ENCODE assay signal across 11 cellular contexts in genomic region chr2:20596193-20596972, GRCh38. TPM values are rescaled to one million over a fixed set of nuclear protein-coding genes. Genes with fewer than 3 reads are reported as not detected.
DNase-seq lines count a peak whose midpoint lies in the region; ATAC-seq and TF ChIP-seq lines count a peak whose summit lies in the region.
"Had no signal": no experiment of that assay in that cellular context is flagged by ENCODE, and none has a peak within 500 bp of the region (broad histone marks: within the 10 kb centered on the region; RNA-seq: fewer than 3 reads in every experiment).

No MANE protein-coding gene starts in this region.

- H3K27ac ChIP-seq in upper lobe of right lung: peak overlapping the region; percentile 87

- H3K4me3 Mint-ChIP-seq in T-helper 1 cell treated with Interleukin-12 subunit alpha and Interleukin-12 subunit beta and Interleukin-4 antibody, amounts not matched to agents 30 μg/mL and 1 μg/mL, for 36 hours: no peak overlapping the region

- peak; percentile 20 for DNase-seq in Right ventricle myocardium inferior (ENCODE audit: missing footprints)
- DNase-seq in left cardiac atrium: no peak
- peak; percentile 34 for DNase-seq in left lobe of liver (ENCODE audit: low spot score)
- no peak for DNase-seq in upper lobe of right lung
- DNase-seq in UCSD-AML1 (lab: John Stamatoyannopoulos, UW; ENCODE audit: unreplicated experiment): no peak
- DNase-seq in NCI-H1436 treated with DMSO at 0.1 percent for 48 hours (lab: John Stamatoyannopoulos, UW): no peak
- DNase-seq: central memory CD4-positive, alpha-beta T cell; DND-41; NCI-H1105 had no signal

- H3K27ac Mint-ChIP-seq in T-helper 1 cell treated with Interleukin-12 subunit alpha and Interleukin-12 subunit beta and Interleukin-4 antibody, amounts not matched to agents 30 μg/mL and 1 μg/mL, for 36 hours: peak overlapping the region; percentile 68

- peaks cover 75% of the 10 kb centered on the region for H3K4me1 ChIP-seq in upper lobe of right lung

- intact Hi-C loops in Right ventricle myocardium inferior (cut with DNase I) (loop anchor here (2.0 to 5.0 kb wide), 2 partner anchors 20 to 69 kb away; no protein-coding TSS in a partner anchor), left cardiac atrium (cut with DNase I) (no loop called here), upper lobe of right lung (cut with DNase I) (no loop called here)

- no peaks in the 10 kb centered on the region for H3K36me3 ChIP-seq in upper lobe of right lung

- H3K4me3 ChIP-seq in upper lobe of right lung: no peak overlapping the region

- H3K9me3 Mint-ChIP-seq in T-helper 1 cell treated with Interleukin-12 subunit alpha and Interleukin-12 subunit beta and Interleukin-4 antibody, amounts not matched to agents 30 μg/mL and 1 μg/mL, for 36 hours: no peaks in the 10 kb centered on the region

- TF ChIP-seq CTCF in upper lobe of right lung (IDR thresholded peaks at IDR 0.05): no peak

- no peaks in the 10 kb centered on the region for H3K36me3 Mint-ChIP-seq in T-helper 1 cell treated with Interleukin-12 subunit alpha and Interleukin-12 subunit beta and Interleukin-4 antibody, amounts not matched to agents 30 μg/mL and 1 μg/mL, for 36 hours (ENCODE audit: low read depth)

- peaks cover 12% of the 10 kb centered on the region for H3K4me1 Mint-ChIP-seq in T-helper 1 cell treated with Interleukin-12 subunit alpha and Interleukin-12 subunit beta and Interleukin-4 antibody, amounts not matched to agents 30 μg/mL and 1 μg/mL, for 36 hours (ENCODE audit: low read depth)

- H3K27me3 Mint-ChIP-seq in T-helper 1 cell treated with Interleukin-12 subunit alpha and Interleukin-12 subunit beta and Interleukin-4 antibody, amounts not matched to agents 30 μg/mL and 1 μg/mL, for 36 hours (ENCODE audit: low read depth): no peaks in the 10 kb centered on the region

- no peaks in the 10 kb centered on the region for H3K9me3 ChIP-seq in upper lobe of right lung

- ATAC-seq in Right ventricle myocardium inferior (no peak), left cardiac atrium (no peak), left lobe of liver (no peak), upper lobe of right lung (no peak), GM18873 (IDR thresholded peaks at IDR 0.05; ENCODE audit: low FRiP score, unreplicated experiment) (no peak)

- no peaks in the 10 kb centered on the region for H3K27me3 ChIP-seq in upper lobe of right lung

RNA-seq across cellular contexts. Expression of gene HS1BP3, which starts 54.5 kb away (rescaled TPM):
- total RNA-seq in Right ventricle myocardium inferior (20.1 TPM), left cardiac atrium (10 to 100 TPM; 19.8 to 21.4 TPM), left lobe of liver (20.1 TPM), upper lobe of right lung (35.8 TPM)

Comparison
In these comparisons a context has a peak if more than half of its experiments do, and no peak if none do; other contexts are left out.
1. DNase-seq: peak in Right ventricle myocardium inferior (single experiment) and left lobe of liver (single experiment); none in left cardiac atrium (single experiment), upper lobe of right lung (single experiment), UCSD-AML1 (single experiment) and NCI-H1436 treated with DMSO at 0.1 percent for 48 hours (single experiment).